Comparison of ENCODE assay signal across 3 cellular contexts in the genomic region with DNA sequence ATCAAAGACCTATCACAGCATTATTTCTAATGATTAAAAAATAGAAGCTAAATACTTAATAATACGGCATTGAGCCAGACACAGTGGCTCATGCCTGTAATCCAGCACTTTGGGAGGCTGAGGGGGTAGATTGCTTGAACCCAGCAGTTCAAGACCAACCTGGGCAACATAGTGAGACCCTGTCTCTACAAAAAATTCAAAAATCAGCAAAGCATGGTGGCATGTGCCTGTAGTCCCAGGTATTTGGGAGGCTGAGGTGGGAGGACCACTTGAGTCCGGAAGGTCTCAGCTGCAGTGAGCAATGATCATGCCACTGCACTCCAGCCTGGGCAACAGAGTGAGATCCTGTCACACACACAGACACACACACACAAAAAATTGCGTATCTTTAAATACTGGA.
TF ChIP-seq lines count a peak whose summit lies in the region.

No MANE protein-coding gene starts in this region.

TF ChIP-seq in HEK293, 187 proteins besides CTCF, POLR2A, EP300 and RAD21:
- TF ChIP-seq SP7 (tag by site-specific recombination; IDR thresholded peaks at IDR 0.05) (no peak), ZNF121 (tag by site-specific recombination; IDR thresholded peaks at IDR 0.05) (peak; percentile 87)

TF ChIP-seq in WTC11, 78 proteins besides CTCF, POLR2A, EP300 and RAD21:
- TF ChIP-seq RELA (CRISPR knock-in tag; IDR thresholded peaks at IDR 0.05; ENCODE audit: borderline replicate concordance), result no peak
- peak; percentile 40; the same call in 1 of the 2 replicates for TF ChIP-seq ZNF121 (CRISPR knock-in tag; IDR thresholded peaks at IDR 0.05)
- no peak for TF ChIP-seq FOXK1 (CRISPR knock-in tag; IDR thresholded peaks at IDR 0.05)
- TF ChIP-seq TEAD1 (CRISPR knock-in tag; IDR thresholded peaks at IDR 0.05), result no peak

TF ChIP-seq in K562, 482 proteins besides CTCF, POLR2A, EP300 and RAD21:
- peak; percentile 74 for TF ChIP-seq ZNF121 (CRISPR knock-in tag; conservative IDR thresholded peaks at IDR 0.05)
- no peak for TF ChIP-seq ZNF778 (CRISPR knock-in tag; IDR thresholded peaks at IDR 0.05)
